In the genomic region with DNA sequence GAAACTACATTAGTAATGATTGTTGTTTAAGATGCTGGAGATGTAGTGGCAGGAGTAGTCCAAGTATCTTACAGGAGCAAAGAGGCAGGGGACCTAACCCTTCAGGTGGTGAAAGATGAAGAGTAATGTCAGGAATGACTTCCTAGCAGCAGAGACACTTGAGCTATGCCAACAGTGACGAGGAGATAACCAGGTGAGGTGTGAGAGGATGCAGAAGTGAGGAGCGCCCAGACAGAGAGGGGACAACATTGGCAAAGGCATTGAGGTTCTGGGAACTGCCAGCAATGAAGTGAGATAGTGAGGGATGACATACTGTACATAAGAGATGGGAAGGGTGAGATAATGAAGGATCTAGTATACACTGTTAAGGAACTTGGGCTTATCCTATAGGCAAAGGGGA, we compare ENCODE assay signal across 27 cellular contexts.
"Had no signal": no experiment of that assay in that cellular context is flagged by ENCODE, and none has a peak within 500 bp of the region (broad histone marks: within the 10 kb centered on the region; RNA-seq: fewer than 3 reads in every experiment).

No MANE protein-coding gene starts in this region.

- DNase-seq: activated CD4-positive, alpha-beta memory T cell treated with anti-CD3 and anti-CD28 coated beads for 36 hours; activated CD4-positive, alpha-beta T cell treated with anti-CD3 and anti-CD28 coated beads for 36 hours; activated CD4-positive, alpha-beta T cell treated with anti-CD3 and anti-CD28 coated beads, Interleukin-2, amount 10 ng/mL, durations not matched to agents 24 days and 14 days; activated CD4-positive, CD25-positive, alpha-beta regulatory T cell; activated CD4-positive, CD25-positive, alpha-beta regulatory T cell treated with anti-CD3 and anti-CD28 coated beads, Interleukin-2, amount 50 U/mL, for 72 hours; activated CD8-positive, alpha-beta memory T cell treated with anti-CD3 and anti-CD28 coated beads, Interleukin-2, amount 10 ng/mL, durations not matched to agents 7 days and 5 days; activated CD8-positive, alpha-beta memory T cell treated with anti-CD3 and anti-CD28 coated beads, Interleukin-2, amount 50 U/mL, for 4 hours; activated CD8-positive, alpha-beta T cell treated with anti-CD3 and anti-CD28 coated beads, Interleukin-2, amount 10 ng/mL, durations not matched to agents 7 days and 5 days; activated effector memory CD4-positive, alpha-beta T cell treated with anti-CD3 and anti-CD28 coated beads, Interleukin-2, amount 50 U/mL, for 16 hours; activated naive CD4-positive, alpha-beta T cell treated with anti-CD3 and anti-CD28 coated beads for 36 hours; activated naive CD8-positive, alpha-beta T cell treated with anti-CD3 and anti-CD28 coated beads for 36 hours; activated naive CD8-positive, alpha-beta T cell treated with anti-CD3 and anti-CD28 coated beads, Interleukin-2, amount 50 U/mL, for 24 hours; activated T-cell treated with anti-CD3 and anti-CD28 coated beads, Interleukin-2, amount 50 U/mL, for 1 hour; activated T-cell treated with anti-CD3 and anti-CD28 coated beads, Interleukin-2, amount 50 U/mL, for 48 hours; adrenal gland; amygdala; aorta; body of pancreas; central memory CD4-positive, alpha-beta T cell; cerebellar nuclear complex; colonic mucosa; effector CD8-positive, alpha-beta T cell; esophagus squamous epithelium; foreskin melanocyte; T-helper 2 cell had no signal

- H3K4me3 ChIP-seq: adrenal gland, body of pancreas, colonic mucosa, esophagus squamous epithelium, gastroesophageal sphincter had no signal

- H3K36me3 ChIP-seq: adrenal gland, colonic mucosa, esophagus squamous epithelium, gastroesophageal sphincter had no signal

- H3K27me3 ChIP-seq: adrenal gland, body of pancreas, colonic mucosa, esophagus squamous epithelium, gastroesophageal sphincter had no signal

- H3K4me1 ChIP-seq: body of pancreas, colonic mucosa, esophagus squamous epithelium, gastroesophageal sphincter had no signal

- H3K9me3 ChIP-seq: adrenal gland, body of pancreas, colonic mucosa, esophagus squamous epithelium, gastroesophageal sphincter had no signal

- ATAC-seq: activated CD4-positive, alpha-beta T cell treated with anti-CD3 and anti-CD28 coated beads for 36 hours; activated CD8-positive, alpha-beta memory T cell treated with anti-CD3 and anti-CD28 coated beads, Interleukin-2, amount 10 ng/mL, durations not matched to agents 7 days and 5 days; activated CD8-positive, alpha-beta T cell treated with anti-CD3 and anti-CD28 coated beads, Interleukin-2, amount 10 ng/mL, durations not matched to agents 7 days and 5 days; activated naive CD8-positive, alpha-beta T cell treated with anti-CD3 and anti-CD28 coated beads, Interleukin-2, amount 50 U/mL, for 24 hours; body of pancreas; gastroesophageal sphincter had no signal

- H3K27ac ChIP-seq: adrenal gland, body of pancreas, colonic mucosa, epithelial cell of prostate, esophagus squamous epithelium, gastroesophageal sphincter had no signal
